8 cellular contexts compared by ENCODE assay signal in the genomic region with DNA sequence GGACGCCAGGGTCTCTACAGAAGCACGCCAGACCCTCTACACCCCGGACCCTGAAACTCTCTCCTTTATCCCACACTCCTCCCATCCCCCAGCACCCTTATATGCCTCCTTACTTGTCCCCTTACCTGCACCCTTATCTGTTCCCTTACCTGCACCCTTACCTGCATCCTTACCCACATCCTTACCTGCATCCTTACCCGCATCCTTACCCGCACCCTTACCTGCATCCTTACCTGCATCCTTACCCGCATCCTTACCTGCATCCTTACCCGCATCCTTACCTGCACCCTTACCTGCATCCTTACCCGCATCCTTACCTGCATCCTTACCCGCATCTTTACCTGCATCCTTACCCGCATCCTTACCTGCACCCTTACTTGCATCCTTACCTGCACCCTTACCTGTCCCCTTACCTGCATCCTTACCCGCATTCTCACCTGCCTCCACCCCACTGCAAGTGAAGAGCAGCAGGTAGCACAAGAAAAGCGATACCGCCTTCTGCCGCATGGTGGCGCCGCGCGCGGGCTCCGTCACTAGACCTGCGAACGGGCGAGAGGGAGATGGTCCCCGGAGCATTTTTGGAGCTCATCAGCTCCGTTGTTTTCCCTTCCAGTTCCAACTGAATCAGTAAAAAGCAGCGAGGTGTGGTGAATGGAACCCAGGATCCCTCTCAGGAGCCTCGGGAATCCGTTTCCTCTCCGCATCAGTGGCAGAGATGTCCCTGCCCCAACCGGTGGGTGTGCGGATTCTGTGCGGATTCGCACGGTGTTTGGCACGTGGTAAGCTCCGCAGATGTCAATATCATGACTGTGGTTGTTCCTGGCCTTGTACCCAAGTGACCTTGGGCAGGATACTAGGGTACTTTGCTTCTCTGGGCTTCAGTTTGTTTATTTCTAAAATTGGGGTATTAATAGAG. TPM values are rescaled to one million over a fixed set of nuclear protein-coding genes. Genes with fewer than 3 reads are reported as not detected.
DNase-seq lines count a peak whose midpoint lies in the region; ATAC-seq and FAIRE-seq lines count a peak whose summit lies in the region.

No MANE protein-coding gene starts in this region.

- CTCF ChIA-PET in activated CD4-positive, alpha-beta memory T cell treated with anti-CD3 and anti-CD28 coated beads, Interleukin-2, amount 10 ng/mL, durations not matched to agents 7 days and 5 days (lab: Charles Lee), result interaction anchor here (0.5 to 13.0 kb wide), 57 partner anchors 10 to 1456 kb away, joined by 3 to 448 read pairs (median 4); a partner anchor contains a TSS

- DNase-seq in ACHN (peak; percentile 45), GM18507 (ENCODE audit: extremely low spot score, insufficient read length, low read depth) (peak; percentile 51), NCI-H345 (lab: John Stamatoyannopoulos, UW) (peak; percentile 75), ecto neural progenitor cell (ENCODE audit: low spot score) (peak; percentile 87), mesenteric fat pad (ENCODE audit: low spot score) (peak; percentile 95)
- peak; percentile 86 for DNase-seq in activated CD4-positive, alpha-beta memory T cell treated with anti-CD3 and anti-CD28 coated beads, Interleukin-2, amount 10 ng/mL, durations not matched to agents 7 days and 5 days
- peak; percentile 85 for DNase-seq in stimulated activated CD8-positive, alpha-beta memory T cell treated with anti-CD3 and anti-CD28 coated beads, Interleukin-15, amount 100 ng/mL, for 24 hours (ENCODE audit: low read depth)

- H3K4me1 Mint-ChIP-seq in activated CD4-positive, alpha-beta memory T cell treated with anti-CD3 and anti-CD28 coated beads, Interleukin-2, amount 10 ng/mL, durations not matched to agents 7 days and 5 days, result peaks cover 54% of the 10 kb centered on the region

- H3K36me3 Mint-ChIP-seq in activated CD4-positive, alpha-beta memory T cell treated with anti-CD3 and anti-CD28 coated beads, Interleukin-2, amount 10 ng/mL, durations not matched to agents 7 days and 5 days (ENCODE audit: low read depth), result peaks cover 58% of the 10 kb centered on the region

- in situ Hi-C loops in ACHN (cut with HindIII; ENCODE audit: low pct_ligation_motif_present, low pct_unique_long_range_greater_than_20kb, low sequenced_read_pairs), result no loop called here

- ATAC-seq in HG02763 (IDR thresholded peaks at IDR 0.05; ENCODE audit: unreplicated experiment), result no peak

- no peaks in the 10 kb centered on the region for H3K27me3 Mint-ChIP-seq in activated CD4-positive, alpha-beta memory T cell treated with anti-CD3 and anti-CD28 coated beads, Interleukin-2, amount 10 ng/mL, durations not matched to agents 7 days and 5 days

- H3K27ac Mint-ChIP-seq in activated CD4-positive, alpha-beta memory T cell treated with anti-CD3 and anti-CD28 coated beads, Interleukin-2, amount 10 ng/mL, durations not matched to agents 7 days and 5 days, result peak overlapping the region; percentile 57

- POLR2A ChIA-PET in activated CD4-positive, alpha-beta memory T cell treated with anti-CD3 and anti-CD28 coated beads, Interleukin-2, amount 10 ng/mL, durations not matched to agents 7 days and 5 days (lab: Charles Lee), result interaction anchor here (0.7 to 3.9 kb wide), 7 partner anchors 12 to 162 kb away, joined by 3 to 18 read pairs (median 3); a partner anchor contains a TSS

- FAIRE-seq in GM18507 (lab: Jason Lieb, UNC), result peak; percentile 84

- peak overlapping the region; percentile 94 for H3K4me3 Mint-ChIP-seq in activated CD4-positive, alpha-beta memory T cell treated with anti-CD3 and anti-CD28 coated beads, Interleukin-2, amount 10 ng/mL, durations not matched to agents 7 days and 5 days

- H3K9me3 Mint-ChIP-seq in activated CD4-positive, alpha-beta memory T cell treated with anti-CD3 and anti-CD28 coated beads, Interleukin-2, amount 10 ng/mL, durations not matched to agents 7 days and 5 days, result no peaks in the 10 kb centered on the region

RNA-seq across cellular contexts. Expression of a gene that starts 2.9 kb away (rescaled TPM):
- total RNA-seq in activated CD4-positive, alpha-beta memory T cell treated with anti-CD3 and anti-CD28 coated beads, Interleukin-2, amount 10 ng/mL, durations not matched to agents 7 days and 5 days, result 100 to 1,000 TPM; 577 to 593 TPM
- 126 TPM for total RNA-seq in mesenteric fat pad

RNA-seq across cellular contexts. Expression of a gene that starts 34.1 kb away (rescaled TPM):
- total RNA-seq in activated CD4-positive, alpha-beta memory T cell treated with anti-CD3 and anti-CD28 coated beads, Interleukin-2, amount 10 ng/mL, durations not matched to agents 7 days and 5 days, result not detected
- total RNA-seq in mesenteric fat pad, result 49.7 TPM

RNA-seq across cellular contexts. Expression of a gene that starts 56.7 kb away (rescaled TPM):
- 10 to 100 TPM; 13.6 to 14.1 TPM for total RNA-seq in activated CD4-positive, alpha-beta memory T cell treated with anti-CD3 and anti-CD28 coated beads, Interleukin-2, amount 10 ng/mL, durations not matched to agents 7 days and 5 days
- 15.3 TPM for total RNA-seq in mesenteric fat pad

Comparison
In these comparisons a context has a peak if more than half of its experiments do, and no peak if none do; other contexts are left out.
1. DNase-seq: peak in every context shown above with its lines; median percentile 95 in mesenteric fat pad; 87 in ecto neural progenitor cell; 86 in activated CD4-positive, alpha-beta memory T cell treated with anti-CD3 and anti-CD28 coated beads, Interleukin-2, amount 10 ng/mL, durations not matched to agents 7 days and 5 days; 85 in stimulated activated CD8-positive, alpha-beta memory T cell treated with anti-CD3 and anti-CD28 coated beads, Interleukin-15, amount 100 ng/mL, for 24 hours; 75 in NCI-H345; 51 in GM18507; 45 in ACHN.
2. RNA of a gene that starts 34.1 kb away (total RNA-seq): 49.7 TPM in mesenteric fat pad (single experiment); not detected in activated CD4-positive, alpha-beta memory T cell treated with anti-CD3 and anti-CD28 coated beads, Interleukin-2, amount 10 ng/mL, durations not matched to agents 7 days and 5 days; every median in the first group is over 10 times any median in the second.